20 cellular contexts compared by ENCODE assay signal in the genomic region with DNA sequence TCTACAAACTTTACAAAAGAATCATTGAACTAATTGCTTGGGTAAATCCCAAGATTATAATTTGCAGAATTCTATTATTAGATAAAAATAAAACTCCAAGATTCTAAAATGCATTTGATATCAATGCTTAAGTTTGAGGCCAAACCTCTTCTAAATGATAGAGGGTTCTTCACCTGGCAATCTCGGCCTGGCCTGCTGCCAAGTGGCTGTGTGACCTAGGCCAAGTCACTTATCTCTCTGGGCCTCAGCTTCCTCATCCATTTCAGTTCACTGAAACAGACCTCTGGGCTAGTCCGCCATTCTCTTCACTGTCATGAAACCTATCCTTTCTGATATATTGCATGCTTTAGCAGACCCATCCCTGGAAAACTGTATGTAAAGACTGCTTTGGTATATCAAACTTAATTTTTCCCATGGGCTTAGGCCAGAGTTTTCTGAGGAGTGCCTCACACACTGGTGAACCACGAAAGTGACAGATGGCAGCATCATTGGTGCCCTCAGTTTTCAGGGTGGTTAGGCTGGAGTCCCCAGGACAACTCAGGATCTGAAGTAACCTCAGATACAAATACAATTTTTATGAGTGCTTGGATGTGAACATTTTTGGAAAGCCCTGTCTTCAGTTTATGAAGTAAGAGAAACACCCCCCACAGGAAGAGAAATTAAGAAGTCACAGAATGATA.
"Had no signal": no experiment of that assay in that cellular context is flagged by ENCODE, and none has a peak within 500 bp of the region (broad histone marks: within the 10 kb centered on the region; RNA-seq: fewer than 3 reads in every experiment).

No MANE protein-coding gene starts in this region.

- H3K9me3 Mint-ChIP-seq: activated CD4-positive, alpha-beta T cell treated with anti-CD3 and anti-CD28 coated beads, Interleukin-2, amount 10 ng/mL, durations not matched to agents 7 days and 5 days; activated CD8-positive, alpha-beta T cell treated with anti-CD3 and anti-CD28 coated beads for 36 hours; central memory CD8-positive, alpha-beta T cell had no signal

- H3K4me3 Mint-ChIP-seq: activated CD4-positive, alpha-beta T cell treated with anti-CD3 and anti-CD28 coated beads, Interleukin-2, amount 10 ng/mL, durations not matched to agents 7 days and 5 days; activated CD8-positive, alpha-beta memory T cell treated with anti-CD3 and anti-CD28 coated beads, Interleukin-2, amount 10 ng/mL, durations not matched to agents 7 days and 5 days; activated CD8-positive, alpha-beta T cell treated with anti-CD3 and anti-CD28 coated beads for 36 hours; activated naive CD4-positive, alpha-beta T cell treated with anti-CD3 and anti-CD28 coated beads, Interleukin-2, amount 50 U/mL, for 24 hours; central memory CD8-positive, alpha-beta T cell; natural killer cell had no signal

- H3K4me3 ChIP-seq: breast epithelium, colonic mucosa, heart right ventricle, left lung, lung, upper lobe of left lung had no signal

- H3K4me1 ChIP-seq: breast epithelium, colonic mucosa, upper lobe of left lung had no signal

- H3K27ac ChIP-seq: colonic mucosa, left lung, upper lobe of left lung, WERI-Rb-1 had no signal

- DNase-seq: activated CD4-positive, alpha-beta T cell treated with anti-CD3 and anti-CD28 coated beads, Interleukin-2, amount 10 ng/mL, durations not matched to agents 7 days and 5 days; activated CD4-positive, CD25-positive, alpha-beta regulatory T cell treated with anti-CD3 and anti-CD28 coated beads, Interleukin-2, amount 50 U/mL, for 72 hours; activated CD8-positive, alpha-beta memory T cell treated with anti-CD3 and anti-CD28 coated beads, Interleukin-2, amount 10 ng/mL, durations not matched to agents 7 days and 5 days; activated CD8-positive, alpha-beta T cell treated with anti-CD3 and anti-CD28 coated beads for 36 hours; activated gamma-delta T cell treated with Interleukin-2 at 50 U/mL for 16 hours; activated T-cell treated with anti-CD3 and anti-CD28 coated beads for 4 hours; colonic mucosa; heart right ventricle; natural killer cell; retina; stimulated activated CD4-positive, alpha-beta T cell treated with anti-CD3 and anti-CD28 coated beads, Interleukin-4, amount 100 ng/mL, for 24 hours; stimulated activated naive CD4-positive, alpha-beta T cell treated with Interleukin-2 at 50 U/mL for 16 hours; upper lobe of left lung; WERI-Rb-1 had no signal

- ATAC-seq: activated CD8-positive, alpha-beta memory T cell treated with anti-CD3 and anti-CD28 coated beads, Interleukin-2, amount 10 ng/mL, durations not matched to agents 7 days and 5 days; activated CD8-positive, alpha-beta T cell treated with anti-CD3 and anti-CD28 coated beads for 36 hours; natural killer cell had no signal

- H3K27me3 ChIP-seq: breast epithelium, colonic mucosa, heart right ventricle, left lung, upper lobe of left lung had no signal

- H3K4me1 Mint-ChIP-seq: activated CD4-positive, alpha-beta T cell treated with anti-CD3 and anti-CD28 coated beads, Interleukin-2, amount 10 ng/mL, durations not matched to agents 7 days and 5 days; activated CD8-positive, alpha-beta memory T cell treated with anti-CD3 and anti-CD28 coated beads, Interleukin-2, amount 10 ng/mL, durations not matched to agents 7 days and 5 days; activated naive CD4-positive, alpha-beta T cell treated with anti-CD3 and anti-CD28 coated beads, Interleukin-2, amount 50 U/mL, for 24 hours; central memory CD8-positive, alpha-beta T cell; natural killer cell had no signal

- H3K9me3 ChIP-seq: breast epithelium, colonic mucosa had no signal

- H3K36me3 ChIP-seq: breast epithelium, colonic mucosa, heart right ventricle, left lung, upper lobe of left lung, WERI-Rb-1 had no signal

- H3K36me3 Mint-ChIP-seq: activated CD8-positive, alpha-beta memory T cell treated with anti-CD3 and anti-CD28 coated beads, Interleukin-2, amount 10 ng/mL, durations not matched to agents 7 days and 5 days had no signal

- H3K27me3 Mint-ChIP-seq: activated CD4-positive, alpha-beta T cell treated with anti-CD3 and anti-CD28 coated beads, Interleukin-2, amount 10 ng/mL, durations not matched to agents 7 days and 5 days; activated CD8-positive, alpha-beta memory T cell treated with anti-CD3 and anti-CD28 coated beads, Interleukin-2, amount 10 ng/mL, durations not matched to agents 7 days and 5 days; progenitor cell of endocrine pancreas had no signal

- H3K27ac Mint-ChIP-seq: activated CD8-positive, alpha-beta memory T cell treated with anti-CD3 and anti-CD28 coated beads, Interleukin-2, amount 10 ng/mL, durations not matched to agents 7 days and 5 days; activated CD8-positive, alpha-beta T cell treated with anti-CD3 and anti-CD28 coated beads for 36 hours; activated naive CD4-positive, alpha-beta T cell treated with anti-CD3 and anti-CD28 coated beads, Interleukin-2, amount 50 U/mL, for 24 hours; natural killer cell; progenitor cell of endocrine pancreas had no signal
